Comparison of ENCODE assay signal across 18 cellular contexts in genomic region chr1:245810181-245810727, GRCh38.
DNase-seq lines count a peak whose midpoint lies in the region; ATAC-seq and TF ChIP-seq lines count a peak whose summit lies in the region.
"Had no signal": no experiment of that assay in that cellular context is flagged by ENCODE, and none has a peak within 500 bp of the region (broad histone marks: within the 10 kb centered on the region; RNA-seq: fewer than 3 reads in every experiment).

No MANE protein-coding gene starts in this region.

- H3K9me3 Mint-ChIP-seq in activated B cell treated with CpG ODN at 0.5 μM for 24 hours = no peaks in the 10 kb centered on the region
- H3K9me3 Mint-ChIP-seq in natural killer cell treated with Interleukin-12 subunit alpha and Interleukin-12 subunit beta and Interleukin-15 and Interleukin-18, amount 100 ng/mL, for 72 hours = no peaks in the 10 kb centered on the region

- peaks cover 63% of the 10 kb centered on the region for H3K4me1 Mint-ChIP-seq in activated B cell treated with CpG ODN at 0.5 μM for 24 hours
- peaks cover 28 to 40% of the 10 kb centered on the region in 2 donors for H3K4me1 Mint-ChIP-seq in natural killer cell treated with Interleukin-12 subunit alpha and Interleukin-12 subunit beta and Interleukin-15 and Interleukin-18, amount 100 ng/mL, for 72 hours (ENCODE audit: low read depth in 2 of 2)

- peaks cover 60% of the 10 kb centered on the region for H3K4me1 ChIP-seq in DOHH2 (ENCODE audit: control insufficient read depth, low read length)
- peaks cover 77% of the 10 kb centered on the region for H3K4me1 ChIP-seq in Karpas-422 (ENCODE audit: low read length)
- H3K4me1 ChIP-seq: prostate gland had no signal

- H2AFZ ChIP-seq in Karpas-422 (ENCODE audit: low read length) = peak overlapping the region; percentile 29; the same call in 1 of the 2 replicates
- H2AFZ ChIP-seq: GM23248 had no signal

- intact Hi-C loops in activated B cell treated with CpG ODN at 0.5 μM for 24 hours (cut with micrococcal nuclease) = no loop called here

- peak; percentile 67 for DNase-seq in Karpas-422
- DNase-seq in activated B cell treated with CpG ODN at 0.5 μM for 24 hours = no peak
- no peak for DNase-seq in natural killer cell treated with Interleukin-12 subunit alpha and Interleukin-12 subunit beta and Interleukin-15 and Interleukin-18, amount 100 ng/mL, for 72 hours (ENCODE audit: low spot score)
- no peak for DNase-seq in activated gamma-delta T cell (lab: John Stamatoyannopoulos, UW)
- DNase-seq: activated effector memory CD4-positive, alpha-beta T cell treated with anti-CD3 and anti-CD28 coated beads, Interleukin-2, amount 50 U/mL, for 16 hours; foreskin melanocyte; GM23248; Kasumi-1; Right ventricle myocardium superior; T-helper 2 cell had no signal

- H3K27me3 ChIP-seq in DOHH2 (ENCODE audit: control insufficient read depth, low read length) = no peaks in the 10 kb centered on the region
- H3K27me3 ChIP-seq in Karpas-422 (ENCODE audit: low read length) = no peaks in the 10 kb centered on the region
- H3K27me3 ChIP-seq: tibial nerve had no signal

- peaks cover 11% of the 10 kb centered on the region for H3F3A ChIP-seq in DOHH2 (ENCODE audit: control insufficient read depth, insufficient read depth)

- no peaks in the 10 kb centered on the region for H3K27me3 Mint-ChIP-seq in activated B cell treated with CpG ODN at 0.5 μM for 24 hours
- H3K27me3 Mint-ChIP-seq in natural killer cell treated with Interleukin-12 subunit alpha and Interleukin-12 subunit beta and Interleukin-15 and Interleukin-18, amount 100 ng/mL, for 72 hours = no peaks in the 10 kb centered on the region

- H3K36me3 Mint-ChIP-seq in activated B cell treated with CpG ODN at 0.5 μM for 24 hours (ENCODE audit: low read depth) = no peaks in the 10 kb centered on the region
- H3K36me3 Mint-ChIP-seq in natural killer cell treated with Interleukin-12 subunit alpha and Interleukin-12 subunit beta and Interleukin-15 and Interleukin-18, amount 100 ng/mL, for 72 hours = no peaks in the 10 kb centered on the region

- H3K9ac ChIP-seq in Karpas-422 (ENCODE audit: low read length) = peak overlapping the region; percentile 65
- H3K9ac ChIP-seq: GM23248 had no signal

- H3K4me3 ChIP-seq in DOHH2 (ENCODE audit: low read length) (peak overlapping the region; percentile 61), Karpas-422 (ENCODE audit: low read length) (peak overlapping the region; percentile 36)
- H3K4me3 ChIP-seq: GM23248, prostate gland, smooth muscle cell, tibial nerve had no signal

- POLR2A ChIA-PET in activated B cell treated with CpG ODN at 0.5 μM for 24 hours (lab: Charles Lee) = no interaction called here

- H3K4me2 ChIP-seq in DOHH2 (ENCODE audit: low read length) = peak overlapping the region; percentile 89
- H3K4me2 ChIP-seq in Karpas-422 (ENCODE audit: low read depth, low read length, poor library complexity, severe bottlenecking) = peak overlapping the region; percentile 70
- H3K4me2 ChIP-seq: smooth muscle cell had no signal

- H4K20me1 ChIP-seq in DOHH2 (ENCODE audit: control insufficient read depth, insufficient read depth, low read depth, low read length) = no peaks in the 10 kb centered on the region
- no peaks in the 10 kb centered on the region for H4K20me1 ChIP-seq in Karpas-422 (ENCODE audit: insufficient read depth, low read depth, low read length)

- H3K4me3 Mint-ChIP-seq in activated B cell treated with CpG ODN at 0.5 μM for 24 hours = no peak overlapping the region
- peak overlapping the region; percentile 11 for H3K4me3 Mint-ChIP-seq in natural killer cell treated with Interleukin-12 subunit alpha and Interleukin-12 subunit beta and Interleukin-15 and Interleukin-18, amount 100 ng/mL, for 72 hours

- TF ChIP-seq CTCF in DOHH2 (IDR thresholded peaks at IDR 0.05; ENCODE audit: low read depth, low read length, poor library complexity, severe bottlenecking) = no peak
- no peak for TF ChIP-seq CTCF in activated B cell treated with CpG ODN at 0.5 μM for 24 hours (IDR thresholded peaks at IDR 0.05)

- no peaks in the 10 kb centered on the region for H3K9me3 ChIP-seq in DOHH2 (ENCODE audit: control insufficient read depth, insufficient read depth, low read length)
- H3K9me3 ChIP-seq in Karpas-422 (ENCODE audit: low read length) = no peaks in the 10 kb centered on the region
- H3K9me3 ChIP-seq: prostate gland, tibial nerve had no signal

- no peaks in the 10 kb centered on the region for H3K36me3 ChIP-seq in DOHH2 (ENCODE audit: control insufficient read depth, low read length)
- H3K36me3 ChIP-seq in Karpas-422 (ENCODE audit: insufficient read depth, low read length) = no peaks in the 10 kb centered on the region
- H3K36me3 ChIP-seq: prostate gland, tibial nerve had no signal

- peak overlapping the region; percentile 68 for H3K27ac ChIP-seq in DOHH2 (ENCODE audit: low read depth, low read length)
- peak overlapping the region; percentile 96 for H3K27ac ChIP-seq in Karpas-422 (ENCODE audit: low read length)
- H3K27ac ChIP-seq: GM23248, prostate gland, tibial nerve had no signal

- H3K9me2 ChIP-seq in DOHH2 (replicated peaks; ENCODE audit: control insufficient read depth, low read length) (no peaks in the 10 kb centered on the region), Karpas-422 (replicated peaks; ENCODE audit: insufficient read depth, low read length) (no peaks in the 10 kb centered on the region)

- H3K79me2 ChIP-seq in DOHH2 (ENCODE audit: control insufficient read depth, low read length) = no peaks in the 10 kb centered on the region
- no peaks in the 10 kb centered on the region for H3K79me2 ChIP-seq in Karpas-422 (ENCODE audit: low read length)

- ATAC-seq in activated B cell treated with CpG ODN at 0.5 μM for 24 hours (ENCODE audit: low read depth) (no peak), HG03354 (IDR thresholded peaks at IDR 0.05; ENCODE audit: poor library complexity, severe bottlenecking, unreplicated experiment) (no peak), GM21526 (IDR thresholded peaks at IDR 0.05; ENCODE audit: low FRiP score, unreplicated experiment) (no peak), GM21447 (IDR thresholded peaks at IDR 0.05; ENCODE audit: unreplicated experiment) (no peak)
- ATAC-seq in natural killer cell treated with Interleukin-12 subunit alpha and Interleukin-12 subunit beta and Interleukin-15 and Interleukin-18, amount 100 ng/mL, for 72 hours = peak in 1 of 2 donors; percentile 17
- ATAC-seq: activated CD4-positive, CD25-positive, alpha-beta regulatory T cell treated with anti-CD3 and anti-CD28 coated beads, Interleukin-2, amount 50 U/mL, for 24 hours had no signal

- peak overlapping the region; percentile 91 for H3K27ac Mint-ChIP-seq in activated B cell treated with CpG ODN at 0.5 μM for 24 hours
- H3K27ac Mint-ChIP-seq in natural killer cell treated with Interleukin-12 subunit alpha and Interleukin-12 subunit beta and Interleukin-15 and Interleukin-18, amount 100 ng/mL, for 72 hours = peak overlapping the region; percentile 32 to 86

- CTCF ChIA-PET in activated B cell treated with CpG ODN at 0.5 μM for 24 hours (lab: Charles Lee) = no interaction called here
